In genomic region chr16:4746215-4746614, GRCh38 we compare ENCODE assay signal across 20 cellular contexts. TPM values are rescaled to one million over a fixed set of nuclear protein-coding genes. Genes with fewer than 3 reads are reported as not detected.
"Had no signal": no experiment of that assay in that cellular context is flagged by ENCODE, and none has a peak within 500 bp of the region (broad histone marks: within the 10 kb centered on the region; RNA-seq: fewer than 3 reads in every experiment).

No MANE protein-coding gene starts in this region.

- H3K27me3 Mint-ChIP-seq: activated CD4-positive, alpha-beta memory T cell treated with anti-CD3 and anti-CD28 coated beads for 36 hours; activated CD4-positive, alpha-beta T cell treated with anti-CD3 and anti-CD28 coated beads for 36 hours; activated CD8-positive, alpha-beta memory T cell treated with anti-CD3 and anti-CD28 coated beads, Interleukin-2, amount 10 ng/mL, durations not matched to agents 7 days and 5 days; activated T-helper 17 cell treated with anti-CD3 and anti-CD28 coated beads, Interleukin-2, amount 50 U/mL, for 72 hours had no signal

- ATAC-seq: activated CD4-positive, alpha-beta T cell treated with anti-CD3 and anti-CD28 coated beads for 36 hours; activated CD8-positive, alpha-beta memory T cell treated with anti-CD3 and anti-CD28 coated beads, Interleukin-2, amount 10 ng/mL, durations not matched to agents 7 days and 5 days; activated T-helper 17 cell treated with anti-CD3 and anti-CD28 coated beads, Interleukin-2, amount 50 U/mL, for 72 hours; left lung; stimulated activated effector memory CD8-positive, alpha-beta T cell treated with anti-CD3 and anti-CD28 coated beads, Interleukin-12 subunit alpha, Interleukin-12 subunit beta, amount 100 ng/mL, for 72 hours had no signal

- H3K4me3 ChIP-seq: coronary artery, heart left ventricle, left lung, ovary, tibial artery had no signal

- H3K9me3 ChIP-seq: heart left ventricle, left lung, ovary, tibial artery had no signal

- H3K36me3 Mint-ChIP-seq: activated CD4-positive, alpha-beta memory T cell treated with anti-CD3 and anti-CD28 coated beads for 36 hours; activated CD8-positive, alpha-beta memory T cell treated with anti-CD3 and anti-CD28 coated beads, Interleukin-2, amount 10 ng/mL, durations not matched to agents 7 days and 5 days had no signal

- DNase-seq: activated CD4-positive, alpha-beta memory T cell treated with anti-CD3 and anti-CD28 coated beads for 36 hours; activated CD4-positive, alpha-beta T cell treated with anti-CD3 and anti-CD28 coated beads for 36 hours; activated CD8-positive, alpha-beta memory T cell treated with anti-CD3 and anti-CD28 coated beads, Interleukin-2, amount 10 ng/mL, durations not matched to agents 7 days and 5 days; activated naive CD4-positive, alpha-beta T cell treated with Interleukin-2 at 50 U/mL for 16 hours; aorta; erythroblast; foreskin melanocyte; kidney; ovary; stimulated activated CD4-positive, alpha-beta T cell treated with anti-CD3 and anti-CD28 coated beads, Interleukin-4, amount 100 ng/mL, for 24 hours; T-helper 2 cell; tibial artery had no signal

- H3K36me3 ChIP-seq: ovary had no signal

- H3K4me1 Mint-ChIP-seq: activated T-helper 17 cell treated with anti-CD3 and anti-CD28 coated beads, Interleukin-2, amount 50 U/mL, for 72 hours had no signal

- H3K27ac ChIP-seq: coronary artery, left lung, tibial artery, VCaP had no signal

- H3K4me3 Mint-ChIP-seq: activated CD4-positive, alpha-beta memory T cell treated with anti-CD3 and anti-CD28 coated beads for 36 hours; activated CD4-positive, alpha-beta T cell treated with anti-CD3 and anti-CD28 coated beads for 36 hours; activated CD8-positive, alpha-beta memory T cell treated with anti-CD3 and anti-CD28 coated beads, Interleukin-2, amount 10 ng/mL, durations not matched to agents 7 days and 5 days; activated T-helper 17 cell treated with anti-CD3 and anti-CD28 coated beads, Interleukin-2, amount 50 U/mL, for 72 hours; stimulated activated effector memory CD8-positive, alpha-beta T cell treated with anti-CD3 and anti-CD28 coated beads, Interleukin-12 subunit alpha, Interleukin-12 subunit beta, amount 100 ng/mL, for 72 hours had no signal

- H3K4me1 ChIP-seq: left lung had no signal

- H3K27ac Mint-ChIP-seq: activated CD4-positive, alpha-beta memory T cell treated with anti-CD3 and anti-CD28 coated beads for 36 hours; activated CD4-positive, alpha-beta T cell treated with anti-CD3 and anti-CD28 coated beads for 36 hours; activated CD8-positive, alpha-beta memory T cell treated with anti-CD3 and anti-CD28 coated beads, Interleukin-2, amount 10 ng/mL, durations not matched to agents 7 days and 5 days; activated T-helper 17 cell treated with anti-CD3 and anti-CD28 coated beads, Interleukin-2, amount 50 U/mL, for 72 hours had no signal

- H3K9me3 Mint-ChIP-seq: activated CD4-positive, alpha-beta memory T cell treated with anti-CD3 and anti-CD28 coated beads for 36 hours; activated T-helper 17 cell treated with anti-CD3 and anti-CD28 coated beads, Interleukin-2, amount 50 U/mL, for 72 hours; stimulated activated effector memory CD8-positive, alpha-beta T cell treated with anti-CD3 and anti-CD28 coated beads, Interleukin-12 subunit alpha, Interleukin-12 subunit beta, amount 100 ng/mL, for 72 hours had no signal

- H3K27me3 ChIP-seq: heart left ventricle, left lung, ovary had no signal

RNA-seq across cellular contexts. Expression of gene DNAAF8, which starts 11.9 kb away (rescaled TPM):
- total RNA-seq: activated T-helper 17 cell treated with anti-CD3 and anti-CD28 coated beads, Interleukin-2, amount 50 U/mL, for 72 hours had no signal

RNA-seq across cellular contexts. Expression of gene SEPTIN12, which starts 41.9 kb away (rescaled TPM):
- total RNA-seq: activated CD4-positive, alpha-beta memory T cell treated with anti-CD3 and anti-CD28 coated beads for 36 hours; activated CD4-positive, alpha-beta T cell treated with anti-CD3 and anti-CD28 coated beads for 36 hours; activated CD8-positive, alpha-beta memory T cell treated with anti-CD3 and anti-CD28 coated beads, Interleukin-2, amount 10 ng/mL, durations not matched to agents 7 days and 5 days; activated T-helper 17 cell treated with anti-CD3 and anti-CD28 coated beads, Interleukin-2, amount 50 U/mL, for 72 hours; aorta; kidney; left lung; sciatic nerve; urinary bladder had no signal
- polyA plus RNA-seq: aorta, heart left ventricle, ovary, urinary bladder had no signal

RNA-seq across cellular contexts. Expression of gene SMIM22, which starts 49.0 kb away (rescaled TPM):
- total RNA-seq: activated CD4-positive, alpha-beta memory T cell treated with anti-CD3 and anti-CD28 coated beads for 36 hours; activated CD4-positive, alpha-beta T cell treated with anti-CD3 and anti-CD28 coated beads for 36 hours; activated CD8-positive, alpha-beta memory T cell treated with anti-CD3 and anti-CD28 coated beads, Interleukin-2, amount 10 ng/mL, durations not matched to agents 7 days and 5 days; activated T-helper 17 cell treated with anti-CD3 and anti-CD28 coated beads, Interleukin-2, amount 50 U/mL, for 72 hours; aorta; heart left ventricle; sciatic nerve had no signal
- polyA plus RNA-seq: heart left ventricle, ovary had no signal
